ENCODE assay signal across 19 cellular contexts in the genomic region with DNA sequence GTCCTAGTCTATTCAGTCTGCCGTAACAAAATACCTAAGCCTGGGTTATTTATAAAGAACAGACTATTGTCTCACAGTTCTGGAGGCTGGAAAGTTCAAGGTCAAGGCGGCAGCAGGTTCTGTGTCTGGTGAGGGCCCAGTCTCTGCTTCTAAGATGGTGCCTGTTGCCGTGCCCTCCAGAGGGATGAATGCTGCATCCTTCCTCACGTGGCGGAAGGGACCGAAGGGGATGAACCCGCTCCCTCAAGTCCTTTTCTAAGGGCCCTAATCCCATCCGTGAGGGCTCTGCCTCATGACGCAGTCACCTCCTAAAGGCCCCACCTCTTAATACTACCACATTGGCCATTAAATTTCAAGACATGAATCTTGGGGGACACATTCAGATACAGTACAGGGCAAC.
DNase-seq lines count a peak whose midpoint lies in the region; ATAC-seq, FAIRE-seq and TF ChIP-seq lines count a peak whose summit lies in the region.
"Had no signal": no experiment of that assay in that cellular context is flagged by ENCODE, and none has a peak within 500 bp of the region (broad histone marks: within the 10 kb centered on the region; RNA-seq: fewer than 3 reads in every experiment).

No MANE protein-coding gene starts in this region.

- no peak for DNase-seq in activated CD8-positive, alpha-beta T cell treated with anti-CD3 and anti-CD28 coated beads, Interleukin-2, amount 10 ng/mL, durations not matched to agents 7 days and 5 days
- DNase-seq in activated CD8-positive, alpha-beta T cell treated with anti-CD3 and anti-CD28 coated beads for 36 hours, result no peak
- DNase-seq in mesenchymal stem cell (no peak), osteoblast (ENCODE audit: insufficient read length, low spot score, missing footprints) (peak; percentile 8), AML-193 (lab: John Stamatoyannopoulos, UW) (no peak), H54 (ENCODE audit: insufficient read length, low spot score) (no peak)
- DNase-seq: CD8-positive, alpha-beta T cell; COR-L47; DMS 273 treated with DMSO at 0.1 percent for 48 hours; DMS53; DND-41; EL; GM23248; HCEC 1CT had no signal

- intact Hi-C loops in activated CD8-positive, alpha-beta T cell treated with anti-CD3 and anti-CD28 coated beads for 36 hours (cut with micrococcal nuclease), result no loop called here

- no peak overlapping the region for H2AFZ ChIP-seq in mesenchymal stem cell (ENCODE audit: low read depth, low read length)
- H2AFZ ChIP-seq in osteoblast (ENCODE audit: low read length), result no peak overlapping the region
- H2AFZ ChIP-seq: GM23248 had no signal

- peaks cover 6% of the 10 kb centered on the region for H3K79me2 ChIP-seq in osteoblast (ENCODE audit: insufficient read depth, low read length)

- H3K9me3 Mint-ChIP-seq in activated CD8-positive, alpha-beta T cell treated with anti-CD3 and anti-CD28 coated beads, Interleukin-2, amount 10 ng/mL, durations not matched to agents 7 days and 5 days (ENCODE audit: insufficient read depth), result no peaks in the 10 kb centered on the region
- no peaks in the 10 kb centered on the region for H3K9me3 Mint-ChIP-seq in activated CD8-positive, alpha-beta T cell treated with anti-CD3 and anti-CD28 coated beads for 36 hours
- H3K9me3 Mint-ChIP-seq: CD8-positive, alpha-beta T cell had no signal

- CTCF ChIA-PET in activated CD8-positive, alpha-beta T cell treated with anti-CD3 and anti-CD28 coated beads, Interleukin-2, amount 10 ng/mL, durations not matched to agents 7 days and 5 days (lab: Charles Lee), result no interaction called here
- CTCF ChIA-PET in activated CD8-positive, alpha-beta T cell treated with anti-CD3 and anti-CD28 coated beads for 36 hours (lab: Charles Lee), result no interaction called here

- H3K18ac ChIP-seq in mesenchymal stem cell (ENCODE audit: low read depth in 1 of 2, low read length in 2 of 2), result no peak overlapping the region

- no peak overlapping the region for H4K8ac ChIP-seq in mesenchymal stem cell (ENCODE audit: low read length)

- H3K4me3 Mint-ChIP-seq in activated CD8-positive, alpha-beta T cell treated with anti-CD3 and anti-CD28 coated beads, Interleukin-2, amount 10 ng/mL, durations not matched to agents 7 days and 5 days, result no peak overlapping the region
- H3K4me3 Mint-ChIP-seq in activated CD8-positive, alpha-beta T cell treated with anti-CD3 and anti-CD28 coated beads for 36 hours, result no peak overlapping the region
- H3K4me3 Mint-ChIP-seq: CD8-positive, alpha-beta T cell had no signal

- TF ChIP-seq CTCF in activated CD8-positive, alpha-beta T cell treated with anti-CD3 and anti-CD28 coated beads for 36 hours (IDR thresholded peaks at IDR 0.05), result no peak
- TF ChIP-seq CTCF in osteoblast (IDR thresholded peaks at IDR 0.05; ENCODE audit: extremely low read depth, low read depth, low read length), result no peak

- H3K79me1 ChIP-seq in mesenchymal stem cell (replicated peaks; ENCODE audit: low read length, poor library complexity, severe bottlenecking), result peaks cover 3% of the 10 kb centered on the region

- no peak overlapping the region for H3K14ac ChIP-seq in mesenchymal stem cell (ENCODE audit: low read length in 2 of 2)

- no peak overlapping the region for H3K4ac ChIP-seq in mesenchymal stem cell (ENCODE audit: low read depth in 1 of 2, low read length in 2 of 2)

- no peak overlapping the region for H2BK12ac ChIP-seq in mesenchymal stem cell (ENCODE audit: low read length in 2 of 2)

- H3K4me2 ChIP-seq in mesenchymal stem cell (ENCODE audit: low read length, poor library complexity, severe bottlenecking) (no peak overlapping the region), osteoblast (ENCODE audit: insufficient read depth, low read length) (no peak overlapping the region)
- H3K4me2 ChIP-seq: A549 had no signal

- H2BK120ac ChIP-seq in mesenchymal stem cell (ENCODE audit: low read depth, low read length), result no peak overlapping the region

- H3K4me1 ChIP-seq in mesenchymal stem cell (ENCODE audit: control insufficient read depth, insufficient read depth, low read depth, low read length) (peaks cover 37% of the 10 kb centered on the region), osteoblast (ENCODE audit: insufficient read depth, low read length) (peaks cover 34% of the 10 kb centered on the region)
- H3K4me1 ChIP-seq: A549 had no signal

- peaks cover under 1% of the 10 kb centered on the region for H3K36me3 Mint-ChIP-seq in activated CD8-positive, alpha-beta T cell treated with anti-CD3 and anti-CD28 coated beads, Interleukin-2, amount 10 ng/mL, durations not matched to agents 7 days and 5 days (ENCODE audit: low read depth)
- H3K36me3 Mint-ChIP-seq in activated CD8-positive, alpha-beta T cell treated with anti-CD3 and anti-CD28 coated beads for 36 hours (ENCODE audit: low read depth), result no peaks in the 10 kb centered on the region
- H3K36me3 Mint-ChIP-seq: CD8-positive, alpha-beta T cell had no signal

- H3K9me3 ChIP-seq in mesenchymal stem cell (ENCODE audit: control insufficient read depth, low read length) (no peaks in the 10 kb centered on the region), osteoblast (ENCODE audit: low read depth, low read length) (no peaks in the 10 kb centered on the region)
- H3K9me3 ChIP-seq: A549; BLaER1 treated with 17β-estradiol and CSF1 and Interleukin-3, amounts not matched to agents 10 nM and 100 nM had no signal

- POLR2A ChIA-PET in activated CD8-positive, alpha-beta T cell treated with anti-CD3 and anti-CD28 coated beads, Interleukin-2, amount 10 ng/mL, durations not matched to agents 7 days and 5 days (lab: Charles Lee), result no interaction called here
- POLR2A ChIA-PET in activated CD8-positive, alpha-beta T cell treated with anti-CD3 and anti-CD28 coated beads for 36 hours (lab: Charles Lee), result no interaction called here

- peaks cover 34% of the 10 kb centered on the region for H3K4me1 Mint-ChIP-seq in activated CD8-positive, alpha-beta T cell treated with anti-CD3 and anti-CD28 coated beads, Interleukin-2, amount 10 ng/mL, durations not matched to agents 7 days and 5 days (ENCODE audit: low read depth)
- peaks cover 19% of the 10 kb centered on the region for H3K4me1 Mint-ChIP-seq in activated CD8-positive, alpha-beta T cell treated with anti-CD3 and anti-CD28 coated beads for 36 hours (ENCODE audit: low read depth)

- H3K27ac ChIP-seq in mesenchymal stem cell (ENCODE audit: low read length, poor library complexity, severe bottlenecking) (no peak overlapping the region), osteoblast (ENCODE audit: low read depth, low read length) (no peak overlapping the region)
- H3K27ac ChIP-seq: 22Rv1, A549, GM23248 had no signal

- H3K23ac ChIP-seq in mesenchymal stem cell (ENCODE audit: low read length in 2 of 2), result no peak overlapping the region

- H3K36me3 ChIP-seq in mesenchymal stem cell (ENCODE audit: control insufficient read depth in 1 of 2, insufficient read depth in 2 of 2, low read depth in 1 of 2, low read length in 2 of 2) (no peaks in the 10 kb centered on the region), osteoblast (ENCODE audit: insufficient read depth, low read length) (no peaks in the 10 kb centered on the region)
- H3K36me3 ChIP-seq: BLaER1 treated with 17β-estradiol and CSF1 and Interleukin-3, amounts not matched to agents 10 nM and 100 nM had no signal

- no peak for ATAC-seq in activated CD8-positive, alpha-beta T cell treated with anti-CD3 and anti-CD28 coated beads, Interleukin-2, amount 10 ng/mL, durations not matched to agents 7 days and 5 days
- no peak for ATAC-seq in activated CD8-positive, alpha-beta T cell treated with anti-CD3 and anti-CD28 coated beads for 36 hours
- ATAC-seq in GM21381 (IDR thresholded peaks at IDR 0.05; ENCODE audit: unreplicated experiment), result no peak
- ATAC-seq: A549; CD8-positive, alpha-beta T cell; GM12878 had no signal

- H3K27me3 Mint-ChIP-seq in activated CD8-positive, alpha-beta T cell treated with anti-CD3 and anti-CD28 coated beads, Interleukin-2, amount 10 ng/mL, durations not matched to agents 7 days and 5 days (ENCODE audit: low read depth), result no peaks in the 10 kb centered on the region
- H3K27me3 Mint-ChIP-seq in activated CD8-positive, alpha-beta T cell treated with anti-CD3 and anti-CD28 coated beads for 36 hours, result no peaks in the 10 kb centered on the region

- H4K91ac ChIP-seq in mesenchymal stem cell (ENCODE audit: low read length), result no peak overlapping the region

- no peak overlapping the region for H2BK15ac ChIP-seq in mesenchymal stem cell (ENCODE audit: low read depth, poor library complexity, severe bottlenecking)

- peak overlapping the region; percentile 25 for H2AK5ac ChIP-seq in mesenchymal stem cell (ENCODE audit: low read length, severe bottlenecking)

- WGBS in mesenchymal stem cell, result 98% methylated on average over 9 of the region's 9 CpGs

- no peak overlapping the region for H2BK5ac ChIP-seq in mesenchymal stem cell (ENCODE audit: low read depth, low read length, poor library complexity, severe bottlenecking)

- H3K4me3 ChIP-seq in mesenchymal stem cell (ENCODE audit: insufficient read depth in 1 of 2, low read depth in 1 of 2, low read length in 2 of 2) (no peak overlapping the region), osteoblast (ENCODE audit: insufficient read depth, low read length) (no peak overlapping the region)
- H3K4me3 ChIP-seq: A549; BLaER1 treated with 17β-estradiol and CSF1 and Interleukin-3, amounts not matched to agents 10 nM and 100 nM; GM12878; GM23248 had no signal

- H4K20me1 ChIP-seq in osteoblast (ENCODE audit: insufficient read depth, low read length), result no peaks in the 10 kb centered on the region
- H4K20me1 ChIP-seq: BLaER1 treated with 17β-estradiol and CSF1 and Interleukin-3, amounts not matched to agents 10 nM and 100 nM had no signal

- no peak overlapping the region for H3K9ac ChIP-seq in mesenchymal stem cell (ENCODE audit: low read length)
- H3K9ac ChIP-seq: GM23248 had no signal

- TF ChIP-seq POLR2A in H54 (IDR thresholded peaks at IDR 0.05; ENCODE audit: low read depth, low read length), result no peak

- H3K27me3 ChIP-seq in mesenchymal stem cell (ENCODE audit: control insufficient read depth in 1 of 2, insufficient read depth in 1 of 2, low read length in 2 of 2) (no peaks in the 10 kb centered on the region), osteoblast (ENCODE audit: insufficient read depth, low read length) (no peaks in the 10 kb centered on the region)
- H3K27me3 ChIP-seq: BLaER1 treated with 17β-estradiol and CSF1 and Interleukin-3, amounts not matched to agents 10 nM and 100 nM had no signal

- no peak for FAIRE-seq in H54 (lab: Jason Lieb, UNC)
- FAIRE-seq: A549, GM12878 had no signal

- H3K27ac Mint-ChIP-seq in activated CD8-positive, alpha-beta T cell treated with anti-CD3 and anti-CD28 coated beads, Interleukin-2, amount 10 ng/mL, durations not matched to agents 7 days and 5 days, result peak overlapping the region; percentile 14
- H3K27ac Mint-ChIP-seq in activated CD8-positive, alpha-beta T cell treated with anti-CD3 and anti-CD28 coated beads for 36 hours, result no peak overlapping the region
- H3K27ac Mint-ChIP-seq: CD8-positive, alpha-beta T cell had no signal
